In genomic region chr16:88533945-88534641, GRCh38 we compare ENCODE assay signal across 8 cellular contexts. TPM values are rescaled to one million over a fixed set of nuclear protein-coding genes. Genes with fewer than 3 reads are reported as not detected.
DNase-seq lines count a peak whose midpoint lies in the region; ATAC-seq, FAIRE-seq and TF ChIP-seq lines count a peak whose summit lies in the region.

No MANE protein-coding gene starts in this region.

- DNase-seq in D721Med (ENCODE audit: insufficient read length, low spot score) (peak; percentile 66), NCI-H1092 treated with DMSO at 0.1 percent for 48 hours (lab: John Stamatoyannopoulos, UW) (peak; percentile 48), endothelial cell (ENCODE audit: low spot score) (peak; percentile 77), mucosa of descending colon (peak; percentile 83 to 91 (median 85)), HuH-7 (ENCODE audit: low spot score) (no peak)
- DNase-seq in activated CD8-positive, alpha-beta memory T cell treated with anti-CD3 and anti-CD28 coated beads, Interleukin-2, amount 50 U/mL, for 1 hour (ENCODE audit: extremely low read depth), result peak; percentile 40
- DNase-seq in stimulated activated CD8-positive, alpha-beta memory T cell treated with anti-CD3 and anti-CD28 coated beads, Interleukin-2, amount 100 ng/mL, for 48 hours (ENCODE audit: low read depth in 2 of 2), result peak; percentile 70 to 74

- peaks cover 6% of the 10 kb centered on the region for H3K4me1 Mint-ChIP-seq in endothelial cell (ENCODE audit: unreplicated experiment)

- no peaks in the 10 kb centered on the region for H3K36me3 ChIP-seq in mucosa of descending colon (ENCODE audit: low read depth)

- H3K27me3 Mint-ChIP-seq in endothelial cell (ENCODE audit: unreplicated experiment), result peaks cover 11% of the 10 kb centered on the region

- peaks cover 7% of the 10 kb centered on the region for H3K4me1 ChIP-seq in mucosa of descending colon (ENCODE audit: low read depth)

- peaks cover 7% of the 10 kb centered on the region for H3K36me3 Mint-ChIP-seq in endothelial cell (ENCODE audit: low read depth, unreplicated experiment)

- no peaks in the 10 kb centered on the region for H3K9me3 Mint-ChIP-seq in endothelial cell (ENCODE audit: unreplicated experiment)

- intact Hi-C loops in mucosa of descending colon (cut with DNase I, micrococcal nuclease), result no loop called here

- TF ChIP-seq CTCF in D721Med (IDR thresholded peaks at IDR 0.05; ENCODE audit: insufficient read depth, missing control alignments) (no peak), endothelial cell (IDR thresholded peaks at IDR 0.05; ENCODE audit: unreplicated experiment) (no peak), mucosa of descending colon (IDR thresholded peaks at IDR 0.05) (no peak)

- H3K9me3 ChIP-seq in mucosa of descending colon, result no peaks in the 10 kb centered on the region

- no peak for FAIRE-seq in D721Med (lab: Jason Lieb, UNC)

- peak overlapping the region; percentile 61 for H3K4me3 ChIP-seq in mucosa of descending colon

- H3K27ac Mint-ChIP-seq in endothelial cell (ENCODE audit: unreplicated experiment), result no peak overlapping the region

- peak; percentile 66 for ATAC-seq in GM21529 (IDR thresholded peaks at IDR 0.05; ENCODE audit: unreplicated experiment)
- ATAC-seq in mucosa of descending colon, result peak; percentile 90

- no peak overlapping the region for H3K4me3 Mint-ChIP-seq in endothelial cell (ENCODE audit: unreplicated experiment)

RNA-seq across cellular contexts. Expression of gene ZC3H18, which starts 36.1 kb away (rescaled TPM):
- total RNA-seq in endothelial cell (ENCODE audit: unreplicated experiment) (49.3 TPM), mucosa of descending colon (10 to 100 TPM; 37.4 to 54.8 (median 48.1) TPM)
